17 cellular contexts compared by ENCODE assay signal in the genomic region with DNA sequence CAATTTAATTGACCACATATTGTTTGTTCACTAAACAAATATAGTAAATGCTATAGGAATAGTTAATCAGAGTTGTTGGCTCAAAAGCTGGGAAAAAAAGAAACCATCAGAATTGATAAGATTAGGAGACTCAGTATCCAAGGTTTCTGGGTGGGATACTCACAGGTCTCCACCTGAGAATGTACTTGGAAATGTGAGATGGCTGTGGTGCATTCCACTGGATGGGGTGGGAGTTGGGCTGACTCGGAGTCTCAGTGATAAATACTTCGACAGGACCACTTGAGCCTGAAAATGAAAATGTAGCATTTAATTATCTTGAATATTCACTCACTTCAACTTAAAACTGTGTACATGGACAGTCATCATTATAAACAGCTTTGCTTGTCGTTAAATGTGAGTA. TPM values are rescaled to one million over a fixed set of nuclear protein-coding genes. Genes with fewer than 3 reads are reported as not detected.
A peak's percentile ranks its signal among the peaks of the same experiment; 100 is the strongest.
DNase-seq lines count a peak whose midpoint lies in the region; ATAC-seq and TF ChIP-seq lines count a peak whose summit lies in the region.
"Had no signal": no experiment of that assay in that cellular context is flagged by ENCODE, and none has a peak within 500 bp of the region (broad histone marks: within the 10 kb centered on the region; RNA-seq: fewer than 3 reads in every experiment).

No MANE protein-coding gene starts in this region.

- no peak for TF ChIP-seq RAD21 in liver (IDR thresholded peaks at IDR 0.05)

- no peak for TF ChIP-seq POLR2A in adrenal gland (IDR thresholded peaks at IDR 0.05)

- peak overlapping the region; percentile 62 to 72 for H3K27ac ChIP-seq in liver (ENCODE audit: low read depth in 1 of 2, low read length in 2 of 2)
- H3K27ac ChIP-seq in smooth muscle cell (ENCODE audit: low read depth): peak overlapping the region; percentile 86
- H3K27ac ChIP-seq in adrenal gland: no peak overlapping the region
- H3K27ac ChIP-seq: C4-2B, HL-60 had no signal

- peak overlapping the region; percentile 75 for H3K27ac Mint-ChIP-seq in HFFc6
- H3K27ac Mint-ChIP-seq in naive thymus-derived CD8-positive, alpha-beta T cell: no peak overlapping the region

- DNase-seq in HFFc6: no peak
- DNase-seq in choroid plexus epithelial cell (ENCODE audit: low read depth): no peak
- DNase-seq in smooth muscle cell (lab: John Stamatoyannopoulos, UW; ENCODE audit: unreplicated experiment): no peak
- DNase-seq in adrenal gland: no peak
- DNase-seq in Kasumi-1 (lab: John Stamatoyannopoulos, UW): no peak
- no peak for DNase-seq in naive thymus-derived CD8-positive, alpha-beta T cell
- DNase-seq: COR-L47, KG1, MG63, NCI-H1105, NCI-H1694 treated with DMSO at 0.1 percent for 48 hours, NCI-H345, NCI-H526 treated with DMSO at 0.1 percent for 48 hours had no signal

- peaks cover 2 to 39% (median 22%) of the 10 kb centered on the region in 4 donors for H3K36me3 ChIP-seq in liver (ENCODE audit: control insufficient read depth in 4 of 4, insufficient read depth in 3 of 4, low read depth in 1 of 4, low read length in 3 of 4)
- H3K36me3 ChIP-seq in smooth muscle cell (ENCODE audit: low read depth): peaks cover 39% of the 10 kb centered on the region
- H3K36me3 ChIP-seq in adrenal gland (replicated peaks in 1 of 2): no peaks in the 10 kb centered on the region

- 47% methylated on average over 3 of the region's 3 CpGs for WGBS in liver
- WGBS in smooth muscle cell (ENCODE audit: low lambda C conversion rate): 74% methylated on average over 3 of the region's 3 CpGs
- WGBS in adrenal gland, 4 donors: 75 to 84% (median 78%) methylated on average over 3 of the region's 3 CpGs

- peaks cover 93% of the 10 kb centered on the region for H3F3A ChIP-seq in smooth muscle cell (ENCODE audit: low read depth)

- peak overlapping the region; percentile 78 for H3K4me2 ChIP-seq in smooth muscle cell

- H4K20me1 ChIP-seq in smooth muscle cell (ENCODE audit: low read depth): peaks cover 100% of the 10 kb centered on the region

- no peak overlapping the region for H2AFZ ChIP-seq in smooth muscle cell (ENCODE audit: low read depth)

- H3K4me1 ChIP-seq in liver (ENCODE audit: control insufficient read depth in 4 of 4, insufficient read depth in 4 of 4, low read length in 3 of 4): peaks cover 8 to 53% (median 44%) of the 10 kb centered on the region in 4 donors
- peaks cover 14% of the 10 kb centered on the region for H3K4me1 ChIP-seq in smooth muscle cell (ENCODE audit: low read depth)
- no peaks in the 10 kb centered on the region for H3K4me1 ChIP-seq in adrenal gland (replicated peaks in 1 of 2)

- peak overlapping the region in 1 of 2 donors; percentile 33 for H3K9ac ChIP-seq in liver (ENCODE audit: low read depth in 1 of 2, low read length in 2 of 2)
- H3K9ac ChIP-seq in smooth muscle cell (ENCODE audit: low read depth): peak overlapping the region; percentile 1

- peak overlapping the region; percentile 1; the same call in 1 of the 2 replicates for H3K4me3 Mint-ChIP-seq in HFFc6
- no peak overlapping the region for H3K4me3 Mint-ChIP-seq in naive thymus-derived CD8-positive, alpha-beta T cell

- peaks cover 90% of the 10 kb centered on the region for H3K4me1 Mint-ChIP-seq in HFFc6 (ENCODE audit: low read depth)
- H3K4me1 Mint-ChIP-seq in naive thymus-derived CD8-positive, alpha-beta T cell: no peaks in the 10 kb centered on the region

- TF ChIP-seq CTCF in HFFc6 (IDR thresholded peaks at IDR 0.05): no peak
- no peak for TF ChIP-seq CTCF in choroid plexus epithelial cell (conservative IDR thresholded peaks at IDR 0.05; ENCODE audit: low read depth, low read length)
- TF ChIP-seq CTCF in liver (IDR thresholded peaks at IDR 0.05; ENCODE audit: low read depth, low read length, missing input control): no peak
- TF ChIP-seq CTCF in smooth muscle cell (IDR thresholded peaks at IDR 0.05; ENCODE audit: borderline replicate concordance, insufficient read depth, poor library complexity, severe bottlenecking): no peak
- TF ChIP-seq CTCF in adrenal gland (IDR thresholded peaks at IDR 0.05): no peak

- H3K9me3 ChIP-seq in liver (ENCODE audit: control insufficient read depth in 4 of 4, low read length in 3 of 4) (no peaks in the 10 kb centered on the region), smooth muscle cell (replicated peaks; ENCODE audit: low read depth) (no peaks in the 10 kb centered on the region), adrenal gland (replicated peaks in 1 of 3) (no peaks in the 10 kb centered on the region)
- H3K9me3 ChIP-seq: MG63 had no signal

- peaks cover 71% of the 10 kb centered on the region for H3K36me3 Mint-ChIP-seq in HFFc6 (ENCODE audit: low read depth)
- H3K36me3 Mint-ChIP-seq in naive thymus-derived CD8-positive, alpha-beta T cell: no peaks in the 10 kb centered on the region

- peaks cover 4% of the 10 kb centered on the region; the same call in 1 of the 2 replicates for H3K9me3 Mint-ChIP-seq in HFFc6
- peaks cover 0 to 2% (median 0%) of the 10 kb centered on the region in 9 donors for H3K9me3 Mint-ChIP-seq in naive thymus-derived CD8-positive, alpha-beta T cell

- peaks cover 10% of the 10 kb centered on the region for H3K27me3 Mint-ChIP-seq in HFFc6 (ENCODE audit: insufficient read depth)
- H3K27me3 Mint-ChIP-seq in naive thymus-derived CD8-positive, alpha-beta T cell: peaks cover 10 to 38% (median 12%) of the 10 kb centered on the region in 5 donors

- peaks cover 50% of the 10 kb centered on the region for H3K79me2 ChIP-seq in smooth muscle cell (ENCODE audit: low read depth)

- POLR2A ChIA-PET in naive thymus-derived CD8-positive, alpha-beta T cell (lab: Charles Lee): no interaction called here

- no peaks in the 10 kb centered on the region for H3K27me3 ChIP-seq in liver (ENCODE audit: control insufficient read depth in 4 of 4, insufficient read depth in 4 of 4, low read length in 3 of 4)
- H3K27me3 ChIP-seq in smooth muscle cell (ENCODE audit: low read depth): no peaks in the 10 kb centered on the region
- no peaks in the 10 kb centered on the region for H3K27me3 ChIP-seq in adrenal gland
- H3K27me3 ChIP-seq: MG63 had no signal

- intact Hi-C loops in adrenal gland (cut with DNase I): no loop called here

- no peak for ATAC-seq in GM19035 (IDR thresholded peaks at IDR 0.05; ENCODE audit: unreplicated experiment)
- ATAC-seq in naive thymus-derived CD8-positive, alpha-beta T cell: no peak

- H3K4me3 ChIP-seq in choroid plexus epithelial cell (ENCODE audit: low read depth, low read length) (peak overlapping the region; percentile 3), liver (ENCODE audit: low read depth in 1 of 3, low read length in 3 of 3) (no peak overlapping the region), smooth muscle cell (no peak overlapping the region), adrenal gland (no peak overlapping the region)
- H3K4me3 ChIP-seq: MG63 had no signal

TF ChIP-seq in liver, 16 proteins besides CTCF, POLR2A, EP300 and RAD21:
- TF ChIP-seq RXRA (IDR thresholded peaks at IDR 0.05) (no peak), HNF4A (conservative IDR thresholded peaks at IDR 0.05) (no peak), TAF1 (conservative IDR thresholded peaks at IDR 0.05) (no peak)
- TF ChIP-seq, protein P1, sequence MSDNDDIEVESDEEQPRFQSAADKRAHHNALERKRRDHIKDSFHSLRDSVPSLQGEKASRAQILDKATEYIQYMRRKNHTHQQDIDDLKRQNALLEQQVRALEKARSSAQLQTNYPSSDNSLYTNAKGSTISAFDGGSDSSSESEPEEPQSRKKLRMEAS (IDR thresholded peaks at IDR 0.05): no peak

RNA-seq across cellular contexts. Expression of gene FN1, which starts 21.2 kb away (rescaled TPM):
- 1,000 to 10,000 TPM; 2,848 to 5,249 (median 2,869) TPM for total RNA-seq in HFFc6 (2021; fragmentation: NEBNext Ultra II Directional; extraction: Animal tissue kit (Norgen Biotek cat#: 25700))
- total RNA-seq in liver (1,000 to 10,000 TPM in 1 of 2 donors, 100 to 1,000 TPM in 1; 859 to 1,402 TPM), smooth muscle cell (21,173 and 21,295 TPM in 2 replicates), adrenal gland (100 to 1,000 TPM in 5 of 8 donors, 10 to 100 TPM in 3; 44.6 to 322 (median 154) TPM)
- polyA plus RNA-seq in liver (100 to 1,000 TPM; 545 to 815 TPM), smooth muscle cell (8,934 and 10,917 TPM in 2 replicates), adrenal gland (100 to 1,000 TPM in 1 of 3 donors, 10 to 100 TPM in 2; 68.1 to 133 (median 69.9) TPM)
- under 1 TPM in 1 of 2 experiments, not detected in 1; 0.05 TPM for total RNA-seq in naive thymus-derived CD8-positive, alpha-beta T cell
- 1 to 10 TPM in 1 of 3 donors, under 1 TPM in 2; 0.42 to 1.3 (median 0.83) TPM for polyA plus RNA-seq in naive thymus-derived CD8-positive, alpha-beta T cell

Comparison
In these comparisons a context has a peak if more than half of its experiments do, and no peak if none do; other contexts are left out.
1. H3K27ac ChIP-seq: peak in liver (2 of 2) and smooth muscle cell (single experiment); none in adrenal gland (0 of 5).
2. RNA of gene FN1, which starts 21.2 kb away (total RNA-seq): 21,173 to 21,295 TPM in smooth muscle cell, 2,848 to 5,249 TPM in HFFc6, 859 to 1,402 TPM in liver and 44.6 to 322 TPM in adrenal gland; 0.05 TPM in naive thymus-derived CD8-positive, alpha-beta T cell; every median in the first group is over 10 times any median in the second.